1 cellular context compared by ENCODE assay signal in genomic region chr9:130712564-130713285, GRCh38.
TF ChIP-seq lines count a peak whose summit lies in the region.

No MANE protein-coding gene starts in this region.

TF ChIP-seq in GM12878, 131 proteins besides CTCF, POLR2A, EP300 and RAD21 (continued from another document):
- TF ChIP-seq ELK1 (IDR thresholded peaks at IDR 0.05; ENCODE audit: low read depth, low read length): no peak
- TF ChIP-seq NBN (IDR thresholded peaks at IDR 0.05): no peak
- TF ChIP-seq ASH2L (IDR thresholded peaks at IDR 0.05; ENCODE audit: borderline replicate concordance, low read depth): no peak
- no peak for TF ChIP-seq HDAC6 (IDR thresholded peaks at IDR 0.05; ENCODE audit: unreplicated experiment)
- TF ChIP-seq KAT2A (conservative IDR thresholded peaks at IDR 0.05; ENCODE audit: control insufficient read depth, low read depth, low read length): no peak
- no peak for TF ChIP-seq SREBF2 (IDR thresholded peaks at IDR 0.05; ENCODE audit: low read length)
- TF ChIP-seq BACH1 (IDR thresholded peaks at IDR 0.05; ENCODE audit: borderline replicate concordance): 0 out of 2 replicates have a peak, but pooled peaks have one; percentile 55
- no peak for TF ChIP-seq JUND (IDR thresholded peaks at IDR 0.05; ENCODE audit: low read depth, low read length)
- TF ChIP-seq RFX5 (IDR thresholded peaks at IDR 0.05; ENCODE audit: low read depth, low read length): no peak
- no peak for TF ChIP-seq NFXL1 (IDR thresholded peaks at IDR 0.05; ENCODE audit: borderline replicate concordance)
- no peak for TF ChIP-seq SIN3A (IDR thresholded peaks at IDR 0.05; ENCODE audit: low read depth, low read length)
- TF ChIP-seq SMC3 (IDR thresholded peaks at IDR 0.05; ENCODE audit: borderline replicate concordance, low read length): no peak
- TF ChIP-seq ZZZ3 (IDR thresholded peaks at IDR 0.05; ENCODE audit: control insufficient read depth, insufficient read length, low read depth): no peak
